16 cellular contexts compared by ENCODE assay signal in the genomic region with DNA sequence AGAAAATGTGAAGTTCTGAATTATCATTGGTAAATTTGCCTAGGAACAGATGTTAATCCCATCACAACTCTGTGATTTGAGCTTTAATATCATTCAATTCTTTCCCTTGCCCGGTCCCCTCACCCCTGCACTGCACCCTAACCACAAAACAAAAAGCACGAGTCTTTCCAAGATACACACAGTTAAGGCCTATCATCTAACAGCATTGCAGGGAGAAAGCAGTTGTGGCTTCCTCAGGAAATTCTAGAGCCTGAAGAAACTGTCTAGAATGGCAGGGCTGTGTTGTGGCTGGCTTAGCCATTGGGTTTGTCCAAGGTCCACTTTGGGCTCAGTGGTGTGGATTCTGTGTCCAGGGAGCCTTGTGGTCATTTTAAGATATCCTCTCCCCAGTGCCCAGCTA.
"Had no signal": no experiment of that assay in that cellular context is flagged by ENCODE, and none has a peak within 500 bp of the region (broad histone marks: within the 10 kb centered on the region; RNA-seq: fewer than 3 reads in every experiment).

No MANE protein-coding gene starts in this region.

- DNase-seq: activated CD4-positive, alpha-beta memory T cell treated with anti-CD3 and anti-CD28 coated beads, Interleukin-2, amount 10 ng/mL, durations not matched to agents 7 days and 5 days; activated naive CD4-positive, alpha-beta T cell; central memory CD4-positive, alpha-beta T cell; cortex of kidney; effector CD8-positive, alpha-beta T cell; left cardiac atrium; mucosa of descending colon; natural killer cell; psoas muscle; stimulated activated CD4-positive, alpha-beta T cell treated with anti-CD3 and anti-CD28 coated beads, Interleukin-4, amount 100 ng/mL, for 1 hour; stimulated activated CD8-positive, alpha-beta memory T cell treated with anti-CD3 and anti-CD28 coated beads, Interleukin-4, amount 100 ng/mL, for 48 hours; stimulated activated naive CD8-positive, alpha-beta T cell treated with anti-CD3 and anti-CD28 coated beads, Interleukin-15, Interleukin-2, amounts not matched to agents 100 U/mL and 50 U/mL, for 24 hours; upper lobe of right lung had no signal

- H3K4me3 ChIP-seq: ascending aorta, lung, mucosa of descending colon, psoas muscle, upper lobe of right lung had no signal

- H3K9me3 ChIP-seq: ascending aorta, mucosa of descending colon, psoas muscle, upper lobe of right lung had no signal

- H3K36me3 Mint-ChIP-seq: natural killer cell had no signal

- H3K36me3 ChIP-seq: ascending aorta, upper lobe of right lung had no signal

- H3K4me1 Mint-ChIP-seq: activated CD4-positive, alpha-beta memory T cell treated with anti-CD3 and anti-CD28 coated beads, Interleukin-2, amount 10 ng/mL, durations not matched to agents 7 days and 5 days had no signal

- H3K9me3 Mint-ChIP-seq: activated CD4-positive, alpha-beta memory T cell treated with anti-CD3 and anti-CD28 coated beads, Interleukin-2, amount 10 ng/mL, durations not matched to agents 7 days and 5 days; natural killer cell had no signal

- H3K4me3 Mint-ChIP-seq: activated CD4-positive, alpha-beta memory T cell treated with anti-CD3 and anti-CD28 coated beads, Interleukin-2, amount 10 ng/mL, durations not matched to agents 7 days and 5 days; natural killer cell had no signal

- H3K27me3 ChIP-seq: ascending aorta, upper lobe of right lung had no signal

- H3K4me1 ChIP-seq: ascending aorta, psoas muscle, upper lobe of right lung had no signal

- H3K27ac Mint-ChIP-seq: activated CD4-positive, alpha-beta memory T cell treated with anti-CD3 and anti-CD28 coated beads, Interleukin-2, amount 10 ng/mL, durations not matched to agents 7 days and 5 days had no signal

- H3K27ac ChIP-seq: ascending aorta, psoas muscle, upper lobe of right lung, VCaP had no signal

- ATAC-seq: left cardiac atrium; mucosa of descending colon; natural killer cell; psoas muscle; stimulated activated naive CD8-positive, alpha-beta T cell treated with anti-CD3 and anti-CD28 coated beads, Interleukin-15, Interleukin-2, amounts not matched to agents 100 U/mL and 50 U/mL, for 24 hours; upper lobe of right lung had no signal
